Comparison of ENCODE assay signal across 1 cellular context in the genomic region with DNA sequence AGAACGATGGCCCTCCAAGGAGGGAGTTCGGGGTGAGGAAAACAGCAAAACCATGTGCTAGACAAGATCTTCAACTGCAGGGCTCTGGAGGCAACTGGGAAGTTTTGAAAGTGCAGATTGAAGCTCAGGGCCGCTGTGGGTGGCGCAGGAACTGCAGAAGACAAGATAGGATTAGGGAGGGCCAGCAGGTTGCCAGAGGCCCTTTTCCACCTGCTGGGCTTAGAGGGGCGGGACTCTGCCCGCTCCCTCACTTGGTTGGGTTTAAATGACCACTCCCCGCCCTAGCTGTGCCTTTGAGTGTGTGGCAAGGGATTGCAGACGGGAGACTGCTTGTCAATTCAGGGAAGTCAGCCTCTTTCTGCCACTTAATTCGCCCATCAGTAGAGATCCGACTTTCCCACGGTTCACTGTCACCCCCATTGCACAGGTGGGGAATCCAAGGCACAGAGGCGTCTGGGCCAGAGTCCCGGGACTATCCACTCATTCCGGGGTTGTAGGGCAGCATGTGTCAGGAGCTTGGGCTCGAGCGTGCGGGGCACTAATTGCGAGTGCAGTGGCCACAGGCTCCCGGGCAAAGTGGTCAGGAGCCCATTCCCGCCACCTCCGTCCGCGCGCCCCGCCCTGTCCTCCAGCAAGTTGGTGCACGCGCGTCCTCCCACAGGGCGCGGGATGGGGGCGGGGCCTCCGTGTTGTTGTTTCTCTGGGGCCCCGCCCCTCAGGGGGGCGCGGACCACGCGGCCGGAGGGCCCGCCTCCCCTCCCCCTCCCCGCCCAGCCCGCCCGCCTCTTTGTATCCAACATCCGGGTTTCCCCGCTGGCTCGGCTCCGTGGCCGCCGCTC.
TF ChIP-seq lines count a peak whose summit lies in the region.

A gene (plus strand): TSS at position 816 of the 839 bp plus-strand sequence. CDS start 433 bp downstream, outside the sequence.

TF ChIP-seq in HepG2, 621 proteins besides CTCF, POLR2A, EP300 and RAD21 (continued from another document and continues in another):
- TF ChIP-seq, protein P1, sequence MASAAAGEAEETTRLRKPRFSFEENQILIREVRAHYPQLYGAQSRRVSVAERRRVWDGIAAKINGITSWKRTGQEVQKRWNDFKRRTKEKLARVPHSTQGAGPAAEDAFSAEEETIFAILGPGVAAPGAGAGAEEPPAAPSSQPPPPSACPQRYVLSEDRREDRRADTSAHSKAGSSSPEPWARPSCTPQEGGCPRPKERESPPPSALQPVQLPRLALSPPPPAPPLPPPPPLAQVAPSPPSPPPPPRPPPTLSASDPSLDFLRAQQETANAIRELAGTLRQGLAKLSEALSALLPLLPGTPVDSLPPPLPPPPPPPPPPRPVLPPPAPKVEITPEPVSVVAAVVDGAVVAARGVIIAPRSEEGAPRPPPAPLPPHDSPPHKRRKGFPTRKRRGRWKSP (CRISPR knock-in tag; IDR thresholded peaks at IDR 0.05): no peak
- TF ChIP-seq ZNF7 (CRISPR knock-in tag; IDR thresholded peaks at IDR 0.05): no peak
- TF ChIP-seq, protein P2, sequence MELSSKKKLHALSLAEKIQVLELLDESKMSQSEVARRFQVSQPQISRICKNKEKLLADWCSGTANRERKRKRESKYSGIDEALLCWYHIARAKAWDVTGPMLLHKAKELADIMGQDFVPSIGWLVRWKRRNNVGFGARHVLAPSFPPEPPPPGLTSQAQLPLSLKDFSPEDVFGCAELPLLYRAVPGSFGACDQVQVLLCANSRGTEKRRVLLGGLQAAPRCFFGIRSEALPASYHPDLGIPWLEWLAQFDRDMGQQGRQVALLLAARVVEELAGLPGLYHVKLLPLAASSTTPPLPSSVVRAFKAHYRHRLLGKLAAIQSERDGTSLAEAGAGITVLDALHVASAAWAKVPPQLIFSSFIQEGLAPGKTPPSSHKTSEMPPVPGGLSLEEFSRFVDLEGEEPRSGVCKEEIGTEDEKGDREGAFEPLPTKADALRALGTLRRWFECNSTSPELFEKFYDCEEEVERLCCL (CRISPR knock-in tag; IDR thresholded peaks at IDR 0.05; ENCODE audit: borderline replicate concordance): no peak
- TF ChIP-seq ZNF562 (CRISPR knock-in tag; IDR thresholded peaks at IDR 0.05; ENCODE audit: borderline replicate concordance): no peak
- TF ChIP-seq, protein P3, sequence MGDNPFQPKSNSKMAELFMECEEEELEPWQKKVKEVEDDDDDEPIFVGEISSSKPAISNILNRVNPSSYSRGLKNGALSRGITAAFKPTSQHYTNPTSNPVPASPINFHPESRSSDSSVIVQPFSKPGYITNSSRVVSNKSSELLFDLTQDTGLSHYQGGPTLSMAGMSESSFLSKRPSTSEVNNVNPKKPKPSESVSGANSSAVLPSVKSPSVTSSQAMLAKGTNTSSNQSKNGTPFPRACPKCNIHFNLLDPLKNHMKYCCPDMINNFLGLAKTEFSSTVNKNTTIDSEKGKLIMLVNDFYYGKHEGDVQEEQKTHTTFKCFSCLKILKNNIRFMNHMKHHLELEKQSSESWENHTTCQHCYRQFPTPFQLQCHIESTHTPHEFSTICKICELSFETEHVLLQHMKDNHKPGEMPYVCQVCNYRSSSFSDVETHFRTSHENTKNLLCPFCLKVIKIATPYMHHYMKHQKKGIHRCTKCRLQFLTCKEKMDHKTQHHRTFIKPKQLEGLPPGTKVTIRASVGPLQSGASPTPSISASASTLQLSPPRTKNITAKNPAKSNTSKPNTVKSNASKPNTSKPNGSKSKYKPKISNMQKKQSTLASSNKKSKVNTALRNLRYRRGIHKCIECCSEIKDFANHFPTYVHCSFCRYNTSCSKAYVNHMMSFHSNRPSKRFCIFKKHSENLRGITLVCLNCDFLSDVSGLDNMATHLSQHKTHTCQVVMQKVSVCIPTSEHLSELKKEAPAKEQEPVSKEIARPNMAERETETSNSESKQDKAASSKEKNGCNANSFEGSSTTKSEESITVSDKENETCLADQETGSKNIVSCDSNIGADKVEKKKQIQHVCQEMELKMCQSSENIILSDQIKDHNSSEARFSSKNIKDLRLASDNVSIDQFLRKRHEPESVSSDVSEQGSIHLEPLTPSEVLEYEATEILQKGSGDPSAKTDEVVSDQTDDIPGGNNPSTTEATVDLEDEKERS (CRISPR knock-in tag; IDR thresholded peaks at IDR 0.05): 0 out of 2 replicates have a peak, but pooled peaks have one; percentile 9
- TF ChIP-seq NR2C2 (CRISPR knock-in tag; IDR thresholded peaks at IDR 0.05; ENCODE audit: borderline replicate concordance): no peak
- no peak for TF ChIP-seq ZNF484 (CRISPR knock-in tag; IDR thresholded peaks at IDR 0.05; ENCODE audit: borderline replicate concordance, low read depth)
- 0 out of 2 replicates have a peak, but pooled peaks have one; percentile 36 for TF ChIP-seq ZNF350 (CRISPR knock-in tag; IDR thresholded peaks at IDR 0.05; ENCODE audit: borderline replicate concordance, low read depth)
- TF ChIP-seq, protein P4, sequence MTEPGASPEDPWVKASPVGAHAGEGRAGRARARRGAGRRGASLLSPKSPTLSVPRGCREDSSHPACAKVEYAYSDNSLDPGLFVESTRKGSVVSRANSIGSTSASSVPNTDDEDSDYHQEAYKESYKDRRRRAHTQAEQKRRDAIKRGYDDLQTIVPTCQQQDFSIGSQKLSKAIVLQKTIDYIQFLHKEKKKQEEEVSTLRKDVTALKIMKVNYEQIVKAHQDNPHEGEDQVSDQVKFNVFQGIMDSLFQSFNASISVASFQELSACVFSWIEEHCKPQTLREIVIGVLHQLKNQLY (CRISPR knock-in tag; IDR thresholded peaks at IDR 0.05): no peak
- TF ChIP-seq ZNF775 (CRISPR knock-in tag; IDR thresholded peaks at IDR 0.05; ENCODE audit: borderline replicate concordance): no peak
- no peak for TF ChIP-seq CBX1 (IDR thresholded peaks at IDR 0.05; ENCODE audit: low read depth)
- TF ChIP-seq, protein P5, sequence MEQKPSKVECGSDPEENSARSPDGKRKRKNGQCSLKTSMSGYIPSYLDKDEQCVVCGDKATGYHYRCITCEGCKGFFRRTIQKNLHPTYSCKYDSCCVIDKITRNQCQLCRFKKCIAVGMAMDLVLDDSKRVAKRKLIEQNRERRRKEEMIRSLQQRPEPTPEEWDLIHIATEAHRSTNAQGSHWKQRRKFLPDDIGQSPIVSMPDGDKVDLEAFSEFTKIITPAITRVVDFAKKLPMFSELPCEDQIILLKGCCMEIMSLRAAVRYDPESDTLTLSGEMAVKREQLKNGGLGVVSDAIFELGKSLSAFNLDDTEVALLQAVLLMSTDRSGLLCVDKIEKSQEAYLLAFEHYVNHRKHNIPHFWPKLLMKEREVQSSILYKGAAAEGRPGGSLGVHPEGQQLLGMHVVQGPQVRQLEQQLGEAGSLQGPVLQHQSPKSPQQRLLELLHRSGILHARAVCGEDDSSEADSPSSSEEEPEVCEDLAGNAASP (CRISPR knock-in tag; IDR thresholded peaks at IDR 0.05; ENCODE audit: borderline replicate concordance): no peak
- no peak for TF ChIP-seq NPAS2 (CRISPR knock-in tag; IDR thresholded peaks at IDR 0.05; ENCODE audit: borderline replicate concordance)
- TF ChIP-seq SAFB2 (CRISPR knock-in tag; IDR thresholded peaks at IDR 0.05; ENCODE audit: borderline replicate concordance, low read depth): no peak
- TF ChIP-seq PAWR (CRISPR knock-in tag; IDR thresholded peaks at IDR 0.05; ENCODE audit: borderline replicate concordance): no peak
- TF ChIP-seq JUND (CRISPR knock-in tag; IDR thresholded peaks at IDR 0.05): no peak
- TF ChIP-seq, protein P6, sequence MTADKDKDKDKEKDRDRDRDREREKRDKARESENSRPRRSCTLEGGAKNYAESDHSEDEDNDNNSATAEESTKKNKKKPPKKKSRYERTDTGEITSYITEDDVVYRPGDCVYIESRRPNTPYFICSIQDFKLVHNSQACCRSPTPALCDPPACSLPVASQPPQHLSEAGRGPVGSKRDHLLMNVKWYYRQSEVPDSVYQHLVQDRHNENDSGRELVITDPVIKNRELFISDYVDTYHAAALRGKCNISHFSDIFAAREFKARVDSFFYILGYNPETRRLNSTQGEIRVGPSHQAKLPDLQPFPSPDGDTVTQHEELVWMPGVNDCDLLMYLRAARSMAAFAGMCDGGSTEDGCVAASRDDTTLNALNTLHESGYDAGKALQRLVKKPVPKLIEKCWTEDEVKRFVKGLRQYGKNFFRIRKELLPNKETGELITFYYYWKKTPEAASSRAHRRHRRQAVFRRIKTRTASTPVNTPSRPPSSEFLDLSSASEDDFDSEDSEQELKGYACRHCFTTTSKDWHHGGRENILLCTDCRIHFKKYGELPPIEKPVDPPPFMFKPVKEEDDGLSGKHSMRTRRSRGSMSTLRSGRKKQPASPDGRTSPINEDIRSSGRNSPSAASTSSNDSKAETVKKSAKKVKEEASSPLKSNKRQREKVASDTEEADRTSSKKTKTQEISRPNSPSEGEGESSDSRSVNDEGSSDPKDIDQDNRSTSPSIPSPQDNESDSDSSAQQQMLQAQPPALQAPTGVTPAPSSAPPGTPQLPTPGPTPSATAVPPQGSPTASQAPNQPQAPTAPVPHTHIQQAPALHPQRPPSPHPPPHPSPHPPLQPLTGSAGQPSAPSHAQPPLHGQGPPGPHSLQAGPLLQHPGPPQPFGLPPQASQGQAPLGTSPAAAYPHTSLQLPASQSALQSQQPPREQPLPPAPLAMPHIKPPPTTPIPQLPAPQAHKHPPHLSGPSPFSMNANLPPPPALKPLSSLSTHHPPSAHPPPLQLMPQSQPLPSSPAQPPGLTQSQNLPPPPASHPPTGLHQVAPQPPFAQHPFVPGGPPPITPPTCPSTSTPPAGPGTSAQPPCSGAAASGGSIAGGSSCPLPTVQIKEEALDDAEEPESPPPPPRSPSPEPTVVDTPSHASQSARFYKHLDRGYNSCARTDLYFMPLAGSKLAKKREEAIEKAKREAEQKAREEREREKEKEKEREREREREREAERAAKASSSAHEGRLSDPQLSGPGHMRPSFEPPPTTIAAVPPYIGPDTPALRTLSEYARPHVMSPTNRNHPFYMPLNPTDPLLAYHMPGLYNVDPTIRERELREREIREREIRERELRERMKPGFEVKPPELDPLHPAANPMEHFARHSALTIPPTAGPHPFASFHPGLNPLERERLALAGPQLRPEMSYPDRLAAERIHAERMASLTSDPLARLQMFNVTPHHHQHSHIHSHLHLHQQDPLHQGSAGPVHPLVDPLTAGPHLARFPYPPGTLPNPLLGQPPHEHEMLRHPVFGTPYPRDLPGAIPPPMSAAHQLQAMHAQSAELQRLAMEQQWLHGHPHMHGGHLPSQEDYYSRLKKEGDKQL (CRISPR knock-in tag; IDR thresholded peaks at IDR 0.05; ENCODE audit: low read depth): no peak
- TF ChIP-seq TBX2 (CRISPR knock-in tag; IDR thresholded peaks at IDR 0.05; ENCODE audit: borderline replicate concordance): peak; percentile 39; the same call in 1 of the 2 replicates
- TF ChIP-seq ARHGAP35 (CRISPR knock-in tag; IDR thresholded peaks at IDR 0.05; ENCODE audit: borderline replicate concordance): no peak
- TF ChIP-seq, protein P7, sequence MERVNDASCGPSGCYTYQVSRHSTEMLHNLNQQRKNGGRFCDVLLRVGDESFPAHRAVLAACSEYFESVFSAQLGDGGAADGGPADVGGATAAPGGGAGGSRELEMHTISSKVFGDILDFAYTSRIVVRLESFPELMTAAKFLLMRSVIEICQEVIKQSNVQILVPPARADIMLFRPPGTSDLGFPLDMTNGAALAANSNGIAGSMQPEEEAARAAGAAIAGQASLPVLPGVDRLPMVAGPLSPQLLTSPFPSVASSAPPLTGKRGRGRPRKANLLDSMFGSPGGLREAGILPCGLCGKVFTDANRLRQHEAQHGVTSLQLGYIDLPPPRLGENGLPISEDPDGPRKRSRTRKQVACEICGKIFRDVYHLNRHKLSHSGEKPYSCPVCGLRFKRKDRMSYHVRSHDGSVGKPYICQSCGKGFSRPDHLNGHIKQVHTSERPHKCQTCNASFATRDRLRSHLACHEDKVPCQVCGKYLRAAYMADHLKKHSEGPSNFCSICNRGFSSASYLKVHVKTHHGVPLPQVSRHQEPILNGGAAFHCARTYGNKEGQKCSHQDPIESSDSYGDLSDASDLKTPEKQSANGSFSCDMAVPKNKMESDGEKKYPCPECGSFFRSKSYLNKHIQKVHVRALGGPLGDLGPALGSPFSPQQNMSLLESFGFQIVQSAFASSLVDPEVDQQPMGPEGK (CRISPR knock-in tag; IDR thresholded peaks at IDR 0.05): peak; percentile 47
- TF ChIP-seq MYNN (CRISPR knock-in tag; IDR thresholded peaks at IDR 0.05; ENCODE audit: low read depth): no peak
- TF ChIP-seq ZNF792 (CRISPR knock-in tag; IDR thresholded peaks at IDR 0.05): no peak
- no peak for TF ChIP-seq HOXA9 (CRISPR knock-in tag; IDR thresholded peaks at IDR 0.05; ENCODE audit: borderline replicate concordance)
- no peak for TF ChIP-seq ZFP62 (CRISPR knock-in tag; IDR thresholded peaks at IDR 0.05)
- no peak for TF ChIP-seq ZFP82 (CRISPR knock-in tag; IDR thresholded peaks at IDR 0.05; ENCODE audit: borderline replicate concordance)
- TF ChIP-seq ZNF839 (CRISPR knock-in tag; IDR thresholded peaks at IDR 0.05; ENCODE audit: borderline replicate concordance): no peak
- TF ChIP-seq, protein P8, sequence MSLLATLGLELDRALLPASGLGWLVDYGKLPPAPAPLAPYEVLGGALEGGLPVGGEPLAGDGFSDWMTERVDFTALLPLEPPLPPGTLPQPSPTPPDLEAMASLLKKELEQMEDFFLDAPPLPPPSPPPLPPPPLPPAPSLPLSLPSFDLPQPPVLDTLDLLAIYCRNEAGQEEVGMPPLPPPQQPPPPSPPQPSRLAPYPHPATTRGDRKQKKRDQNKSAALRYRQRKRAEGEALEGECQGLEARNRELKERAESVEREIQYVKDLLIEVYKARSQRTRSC (CRISPR knock-in tag; IDR thresholded peaks at IDR 0.05; ENCODE audit: low read depth): no peak
- no peak for TF ChIP-seq ZNF251 (CRISPR knock-in tag; IDR thresholded peaks at IDR 0.05)
- TF ChIP-seq RORA (CRISPR knock-in tag; IDR thresholded peaks at IDR 0.05): no peak
- TF ChIP-seq, protein P9, sequence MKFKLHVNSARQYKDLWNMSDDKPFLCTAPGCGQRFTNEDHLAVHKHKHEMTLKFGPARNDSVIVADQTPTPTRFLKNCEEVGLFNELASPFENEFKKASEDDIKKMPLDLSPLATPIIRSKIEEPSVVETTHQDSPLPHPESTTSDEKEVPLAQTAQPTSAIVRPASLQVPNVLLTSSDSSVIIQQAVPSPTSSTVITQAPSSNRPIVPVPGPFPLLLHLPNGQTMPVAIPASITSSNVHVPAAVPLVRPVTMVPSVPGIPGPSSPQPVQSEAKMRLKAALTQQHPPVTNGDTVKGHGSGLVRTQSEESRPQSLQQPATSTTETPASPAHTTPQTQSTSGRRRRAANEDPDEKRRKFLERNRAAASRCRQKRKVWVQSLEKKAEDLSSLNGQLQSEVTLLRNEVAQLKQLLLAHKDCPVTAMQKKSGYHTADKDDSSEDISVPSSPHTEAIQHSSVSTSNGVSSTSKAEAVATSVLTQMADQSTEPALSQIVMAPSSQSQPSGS (CRISPR knock-in tag; IDR thresholded peaks at IDR 0.05): no peak
- TF ChIP-seq ZNF720 (CRISPR knock-in tag; IDR thresholded peaks at IDR 0.05): no peak
- no peak for TF ChIP-seq ZNF331 (CRISPR knock-in tag; IDR thresholded peaks at IDR 0.05)
- peak; percentile 63; the same call in 1 of the 2 replicates for TF ChIP-seq ZNF605 (CRISPR knock-in tag; IDR thresholded peaks at IDR 0.05)
- TF ChIP-seq ZNF749 (CRISPR knock-in tag; IDR thresholded peaks at IDR 0.05; ENCODE audit: borderline replicate concordance): no peak
- TF ChIP-seq, protein P10, sequence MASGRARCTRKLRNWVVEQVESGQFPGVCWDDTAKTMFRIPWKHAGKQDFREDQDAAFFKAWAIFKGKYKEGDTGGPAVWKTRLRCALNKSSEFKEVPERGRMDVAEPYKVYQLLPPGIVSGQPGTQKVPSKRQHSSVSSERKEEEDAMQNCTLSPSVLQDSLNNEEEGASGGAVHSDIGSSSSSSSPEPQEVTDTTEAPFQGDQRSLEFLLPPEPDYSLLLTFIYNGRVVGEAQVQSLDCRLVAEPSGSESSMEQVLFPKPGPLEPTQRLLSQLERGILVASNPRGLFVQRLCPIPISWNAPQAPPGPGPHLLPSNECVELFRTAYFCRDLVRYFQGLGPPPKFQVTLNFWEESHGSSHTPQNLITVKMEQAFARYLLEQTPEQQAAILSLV (CRISPR knock-in tag; IDR thresholded peaks at IDR 0.05; ENCODE audit: borderline replicate concordance): 0 out of 2 replicates have a peak, but pooled peaks have one; percentile 36
- no peak for TF ChIP-seq ZNF441 (CRISPR knock-in tag; IDR thresholded peaks at IDR 0.05; ENCODE audit: borderline replicate concordance)
- TF ChIP-seq FOXC1 (CRISPR knock-in tag; IDR thresholded peaks at IDR 0.05; ENCODE audit: borderline replicate concordance): 0 out of 2 replicates have a peak, but pooled peaks have one; percentile 52
